In genomic region chr17:77404812-77405581, GRCh38 we compare ENCODE assay signal across 9 cellular contexts.
DNase-seq lines count a peak whose midpoint lies in the region; ATAC-seq and TF ChIP-seq lines count a peak whose summit lies in the region.
"Had no signal": no experiment of that assay in that cellular context is flagged by ENCODE, and none has a peak within 500 bp of the region (broad histone marks: within the 10 kb centered on the region; RNA-seq: fewer than 3 reads in every experiment).

No MANE protein-coding gene starts in this region.

- no peaks in the 10 kb centered on the region for H3K27me3 ChIP-seq in adrenal gland
- no peaks in the 10 kb centered on the region for H3K27me3 ChIP-seq in right lobe of liver

- H3K4me3 ChIP-seq in adrenal gland (no peak overlapping the region), right lobe of liver (peak overlapping the region in 2 of 3 donors; percentile 7 to 11)
- H3K4me3 ChIP-seq: SK-N-MC had no signal

- no peaks in the 10 kb centered on the region for H3K9me3 ChIP-seq in adrenal gland (replicated peaks in 1 of 3)
- H3K9me3 ChIP-seq in right lobe of liver, result no peaks in the 10 kb centered on the region

- H3K4me1 ChIP-seq in adrenal gland (replicated peaks in 1 of 2) (peaks cover 8 to 71% of the 10 kb centered on the region in 2 donors), right lobe of liver (peaks cover 0 to 5% (median 0%) of the 10 kb centered on the region in 4 donors)

- DNase-seq in GM13976 (ENCODE audit: low spot score) (peak; percentile 94), T-helper 1 cell (peak; percentile 60 to 92 (median 72)), adrenal gland (peak in 5 of 7 donors; percentile 63 to 83 (median 66)), right lobe of liver (peak in 2 of 3 donors; percentile 63 to 65), dedifferentiated amniotic fluid mesenchymal stem cell (ENCODE audit: extremely low spot score) (no peak), NCI-H187 (lab: John Stamatoyannopoulos, UW) (no peak)
- DNase-seq in stimulated activated CD8-positive, alpha-beta memory T cell treated with anti-CD3 and anti-CD28 coated beads, Interleukin-2, amount 100 ng/mL, for 48 hours (ENCODE audit: low read depth in 2 of 2), result peak; percentile 73 to 74

- intact Hi-C loops in adrenal gland (cut with DNase I), result no loop called here
- intact Hi-C loops in right lobe of liver (cut with DNase I), result no loop called here

- TF ChIP-seq CTCF in GM13976 (IDR thresholded peaks at IDR 0.05; ENCODE audit: borderline replicate concordance, control extremely low read depth, extremely low read depth, insufficient read depth, missing control alignments) (no peak), adrenal gland (IDR thresholded peaks at IDR 0.05) (no peak), right lobe of liver (IDR thresholded peaks at IDR 0.05) (no peak)

- in situ Hi-C loops in GM13976 (cut with MboI; ENCODE audit: low sequenced_read_pairs, unreplicated experiment), result no loop called here

- H3K36me3 ChIP-seq in adrenal gland (replicated peaks in 1 of 2) (peaks cover 0 to 20% of the 10 kb centered on the region in 2 donors), right lobe of liver (peaks cover 0 to 7% (median 2%) of the 10 kb centered on the region in 4 donors)

- 59 to 69% (median 61%) methylated on average over 14 to 20 of the region's 20 CpGs for WGBS in adrenal gland, 4 donors
- 20% methylated on average over 8 of the region's 20 CpGs for WGBS in right lobe of liver (ENCODE audit: insufficient coverage, low coverage, low lambda C conversion rate, missing lambda C conversion rate)

- H3K27ac ChIP-seq in adrenal gland (peak overlapping the region in 2 of 5 donors; percentile 48 to 82), right lobe of liver (peak overlapping the region in 2 of 3 donors; percentile 44 to 49)

- TF ChIP-seq POLR2A in adrenal gland (IDR thresholded peaks at IDR 0.05) (no peak), right lobe of liver (IDR thresholded peaks at IDR 0.05) (no peak)

- ATAC-seq in HG02938 (IDR thresholded peaks at IDR 0.05; ENCODE audit: unreplicated experiment) (peak; percentile 55), right lobe of liver (peak; percentile 55 to 65 (median 59))

Comparison
In these comparisons a context has a peak if more than half of its experiments do, and no peak if none do; other contexts are left out.
1. DNase-seq: peak in GM13976 (single experiment), T-helper 1 cell (5 of 5), adrenal gland (5 of 7), right lobe of liver (2 of 3) and stimulated activated CD8-positive, alpha-beta memory T cell treated with anti-CD3 and anti-CD28 coated beads, Interleukin-2, amount 100 ng/mL, for 48 hours (2 of 2); none in dedifferentiated amniotic fluid mesenchymal stem cell (single experiment) and NCI-H187 (0 of 2).
2. H3K4me3 ChIP-seq: peak in right lobe of liver (2 of 3); none in adrenal gland (0 of 4).